1 cellular context compared by ENCODE assay signal in genomic region chr1:92323473-92324453, GRCh38.
TF ChIP-seq lines count a peak whose summit lies in the region.

No MANE protein-coding gene starts in this region.

TF ChIP-seq in GM12878, 131 proteins besides CTCF, POLR2A, EP300 and RAD21:
- TF ChIP-seq RBBP5 (conservative IDR thresholded peaks at IDR 0.05): no peak
- TF ChIP-seq TCF12 (IDR thresholded peaks at IDR 0.05; ENCODE audit: low read depth, low read length): no peak
- TF ChIP-seq SIX5 (IDR thresholded peaks at IDR 0.05; ENCODE audit: low read depth, low read length, severe bottlenecking): no peak
- TF ChIP-seq, protein P1, sequence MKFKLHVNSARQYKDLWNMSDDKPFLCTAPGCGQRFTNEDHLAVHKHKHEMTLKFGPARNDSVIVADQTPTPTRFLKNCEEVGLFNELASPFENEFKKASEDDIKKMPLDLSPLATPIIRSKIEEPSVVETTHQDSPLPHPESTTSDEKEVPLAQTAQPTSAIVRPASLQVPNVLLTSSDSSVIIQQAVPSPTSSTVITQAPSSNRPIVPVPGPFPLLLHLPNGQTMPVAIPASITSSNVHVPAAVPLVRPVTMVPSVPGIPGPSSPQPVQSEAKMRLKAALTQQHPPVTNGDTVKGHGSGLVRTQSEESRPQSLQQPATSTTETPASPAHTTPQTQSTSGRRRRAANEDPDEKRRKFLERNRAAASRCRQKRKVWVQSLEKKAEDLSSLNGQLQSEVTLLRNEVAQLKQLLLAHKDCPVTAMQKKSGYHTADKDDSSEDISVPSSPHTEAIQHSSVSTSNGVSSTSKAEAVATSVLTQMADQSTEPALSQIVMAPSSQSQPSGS (IDR thresholded peaks at IDR 0.05; ENCODE audit: low read length): no peak
- no peak for TF ChIP-seq CHD1 (IDR thresholded peaks at IDR 0.05; ENCODE audit: low read depth, low read length)
- no peak for TF ChIP-seq POU2F2 (IDR thresholded peaks at IDR 0.05; ENCODE audit: borderline replicate concordance, low read depth, low read length)
- no peak for TF ChIP-seq EED (IDR thresholded peaks at IDR 0.05; ENCODE audit: low read depth)
